In genomic region chr16:56667581-56668571, GRCh38 we compare ENCODE assay signal across 9 cellular contexts. TPM values are rescaled to one million over a fixed set of nuclear protein-coding genes. Genes with fewer than 3 reads are reported as not detected.
DNase-seq lines count a peak whose midpoint lies in the region; ATAC-seq and TF ChIP-seq lines count a peak whose summit lies in the region.
"Had no signal": no experiment of that assay in that cellular context is flagged by ENCODE, and none has a peak within 500 bp of the region (broad histone marks: within the 10 kb centered on the region; RNA-seq: fewer than 3 reads in every experiment).

MT1G (minus strand) TSS chr16:56668065; CDS start chr16:56667993, 72 bp downstream.

- TF ChIP-seq CTCF in astrocyte of the spinal cord (IDR thresholded peaks at IDR 0.05; ENCODE audit: low read depth, low read length) (no peak), lower lobe of right lung (IDR thresholded peaks at IDR 0.05) (no peak), upper lobe of left lung (IDR thresholded peaks at IDR 0.05) (no peak), smooth muscle cell (IDR thresholded peaks at IDR 0.05; ENCODE audit: borderline replicate concordance, insufficient read depth, poor library complexity, severe bottlenecking) (no peak)

- H3K27ac ChIP-seq in lower lobe of right lung, result no peak within 1 kb of the TSS
- no peak within 1 kb of the TSS for H3K27ac ChIP-seq in upper lobe of left lung
- H3K27ac ChIP-seq in smooth muscle cell (ENCODE audit: low read depth), result no peak within 1 kb of the TSS

- no peak for TF ChIP-seq EP300 in upper lobe of left lung (IDR thresholded peaks at IDR 0.05)

- H3K4me3 Mint-ChIP-seq in activated T-cell treated with anti-CD3 and anti-CD28 coated beads, Interleukin-2, amount 50 U/mL, for 24 hours, result peak within 1 kb of the TSS; percentile 64

- no peaks in the 10 kb centered on the region for H3F3A ChIP-seq in smooth muscle cell (ENCODE audit: low read depth)

- WGBS in upper lobe of left lung, 2 donors, result 19 to 31% methylated on average over 21 to 34 of the region's 46 CpGs
- 20% methylated on average over 30 of the region's 46 CpGs for WGBS in smooth muscle cell (ENCODE audit: low lambda C conversion rate)

- H3K4me1 Mint-ChIP-seq in activated T-cell treated with anti-CD3 and anti-CD28 coated beads, Interleukin-2, amount 50 U/mL, for 24 hours (ENCODE audit: low read depth), result peaks cover 24% of the 10 kb centered on the region

- no peaks in the 10 kb centered on the region for H3K79me2 ChIP-seq in smooth muscle cell (ENCODE audit: low read depth)

- H3K9ac ChIP-seq in smooth muscle cell (ENCODE audit: low read depth), result no peak within 1 kb of the TSS

- DNase-seq in activated T-cell treated with anti-CD3 and anti-CD28 coated beads, Interleukin-2, amount 50 U/mL, for 24 hours, result peak; percentile 59
- no peak for DNase-seq in activated T-cell treated with anti-CD3 and anti-CD28 coated beads, Interleukin-2, amount 50 U/mL, for 1 hour
- peak; percentile 12 for DNase-seq in astrocyte of the spinal cord (ENCODE audit: low read depth, low spot score)
- DNase-seq in lower lobe of right lung, result peak; percentile 59
- peak; percentile 40 to 91 for DNase-seq in upper lobe of left lung
- no peak for DNase-seq in smooth muscle cell (lab: John Stamatoyannopoulos, UW; ENCODE audit: unreplicated experiment)
- DNase-seq in retina, result no peak

- ATAC-seq in lower lobe of right lung, result peak; percentile 82
- peak; percentile 82 to 85 for ATAC-seq in upper lobe of left lung (ENCODE audit: low FRiP score in 2 of 2)
- ATAC-seq in GM21447 (IDR thresholded peaks at IDR 0.05; ENCODE audit: unreplicated experiment), result no peak

- H3K9me3 ChIP-seq in lower lobe of right lung (no peaks in the 10 kb centered on the region), upper lobe of left lung (no peaks in the 10 kb centered on the region), smooth muscle cell (replicated peaks; ENCODE audit: low read depth) (no peaks in the 10 kb centered on the region)

- H3K9me3 Mint-ChIP-seq in activated T-cell treated with anti-CD3 and anti-CD28 coated beads, Interleukin-2, amount 50 U/mL, for 24 hours, result no peaks in the 10 kb centered on the region

- H3K27ac Mint-ChIP-seq in activated T-cell treated with anti-CD3 and anti-CD28 coated beads, Interleukin-2, amount 50 U/mL, for 24 hours, result no peak within 1 kb of the TSS

- intact Hi-C loops in lower lobe of right lung (cut with DNase I), result no loop called here

- H3K27me3 ChIP-seq in lower lobe of right lung (ENCODE audit: low read depth) (peaks cover 74% of the 10 kb centered on the region), upper lobe of left lung (peaks cover 0 to 29% (median 11%) of the 10 kb centered on the region in 4 donors), smooth muscle cell (ENCODE audit: low read depth) (peaks cover 100% of the 10 kb centered on the region)

- in situ Hi-C loops in astrocyte of the spinal cord (cut with HindIII; ENCODE audit: low sequenced_read_pairs), result no loop called here

- no peak within 1 kb of the TSS for H2AFZ ChIP-seq in smooth muscle cell (ENCODE audit: low read depth)

- peaks cover 1% of the 10 kb centered on the region for H3K36me3 Mint-ChIP-seq in activated T-cell treated with anti-CD3 and anti-CD28 coated beads, Interleukin-2, amount 50 U/mL, for 24 hours (ENCODE audit: low read depth)

- peaks cover 13% of the 10 kb centered on the region for H3K4me1 ChIP-seq in lower lobe of right lung
- H3K4me1 ChIP-seq in upper lobe of left lung, result peaks cover 12 to 22% (median 21%) of the 10 kb centered on the region in 4 donors
- no peaks in the 10 kb centered on the region for H3K4me1 ChIP-seq in smooth muscle cell (ENCODE audit: low read depth)

- H3K4me3 ChIP-seq in astrocyte of the spinal cord (ENCODE audit: low read depth, low read length) (no peak within 1 kb of the TSS), lower lobe of right lung (peak within 1 kb of the TSS; percentile 27), upper lobe of left lung (peak within 1 kb of the TSS in 2 of 4 donors; percentile 22), smooth muscle cell (no peak within 1 kb of the TSS)

- no peaks in the 10 kb centered on the region for H4K20me1 ChIP-seq in smooth muscle cell (ENCODE audit: low read depth)

- H3K27me3 Mint-ChIP-seq in activated T-cell treated with anti-CD3 and anti-CD28 coated beads, Interleukin-2, amount 50 U/mL, for 24 hours, result peaks cover 65% of the 10 kb centered on the region

- peak in 1 of 4 donors; percentile 47 for TF ChIP-seq POLR2A in upper lobe of left lung (IDR thresholded peaks at IDR 0.05)

- H3K4me2 ChIP-seq in smooth muscle cell, result no peak within 1 kb of the TSS

- H3K36me3 ChIP-seq in lower lobe of right lung, result no peaks in the 10 kb centered on the region
- H3K36me3 ChIP-seq in upper lobe of left lung, result no peaks in the 10 kb centered on the region
- H3K36me3 ChIP-seq in smooth muscle cell (ENCODE audit: low read depth), result no peaks in the 10 kb centered on the region

RNA-seq across cellular contexts. Expression of gene MT1G, which starts in this region (rescaled TPM):
- total RNA-seq in lower lobe of right lung (25.3 TPM), upper lobe of left lung (10 to 100 TPM in 4 of 6 donors, 1 to 10 TPM in 1, not detected in 1; 4.5 to 93.0 (median 14.0) TPM), smooth muscle cell (not detected in 2 replicates)
- polyA plus RNA-seq in smooth muscle cell, result 0.40 TPM in 1 of 2 replicates, not detected in the other
- total RNA-seq: fibroblast of villous mesenchyme had no signal

Comparison
In these comparisons a context has a peak if more than half of its experiments do, and no peak if none do; other contexts are left out.
1. DNase-seq: peak in activated T-cell treated with anti-CD3 and anti-CD28 coated beads, Interleukin-2, amount 50 U/mL, for 24 hours (single experiment), astrocyte of the spinal cord (single experiment), lower lobe of right lung (single experiment) and upper lobe of left lung (2 of 2); none in activated T-cell treated with anti-CD3 and anti-CD28 coated beads, Interleukin-2, amount 50 U/mL, for 1 hour (single experiment), smooth muscle cell (single experiment) and retina (single experiment).